14 cellular contexts compared by ENCODE assay signal in genomic region chr6:157182503-157183254, GRCh38.
DNase-seq lines count a peak whose midpoint lies in the region; ATAC-seq and TF ChIP-seq lines count a peak whose summit lies in the region.
"Had no signal": no experiment of that assay in that cellular context is flagged by ENCODE, and none has a peak within 500 bp of the region (broad histone marks: within the 10 kb centered on the region; RNA-seq: fewer than 3 reads in every experiment).

No MANE protein-coding gene starts in this region.

- no peak for TF ChIP-seq POLR2A in tibial nerve (IDR thresholded peaks at IDR 0.05)

- peaks cover 0 to 23% (median 0%) of the 10 kb centered on the region in 4 donors for H3K4me1 ChIP-seq in tibial nerve

- 78 to 85% methylated on average over 15 of the region's 15 CpGs for WGBS in tibial nerve, 2 donors

- H3K27ac Mint-ChIP-seq in stimulated activated naive CD8-positive, alpha-beta T cell treated with anti-CD3 and anti-CD28 coated beads, Interleukin-15, amount 100 ng/mL, for 72 hours: peak overlapping the region; percentile 65 to 68
- peak overlapping the region; percentile 42 for H3K27ac Mint-ChIP-seq in activated T-helper 17 cell treated with anti-CD3 and anti-CD28 coated beads, Interleukin-2, amount 50 U/mL, for 72 hours
- H3K27ac Mint-ChIP-seq: activated T-helper 1 cell treated with anti-CD3 and anti-CD28 coated beads, Interleukin-12 subunit alpha, Interleukin-12 subunit beta, Interleukin-2, Interleukin-4 antibody, amounts not matched to agents 30 ng/mL and 10 ng/mL and 1 ng/mL, durations not matched to agents 14 hours and 24 hours and 36 hours had no signal

- TF ChIP-seq CTCF in tibial nerve (IDR thresholded peaks at IDR 0.05): no peak

- no peaks in the 10 kb centered on the region for H3K9me3 ChIP-seq in tibial nerve

- H3K36me3 Mint-ChIP-seq in activated T-helper 17 cell treated with anti-CD3 and anti-CD28 coated beads, Interleukin-2, amount 50 U/mL, for 72 hours (ENCODE audit: low read depth): peaks cover 59% of the 10 kb centered on the region

- H3K36me3 ChIP-seq in tibial nerve: peaks cover 0 to 62% (median 7%) of the 10 kb centered on the region in 3 donors

- no peak for ATAC-seq in stimulated activated naive CD8-positive, alpha-beta T cell treated with anti-CD3 and anti-CD28 coated beads, Interleukin-15, amount 100 ng/mL, for 72 hours
- no peak for ATAC-seq in stimulated activated naive CD8-positive, alpha-beta T cell treated with anti-CD3 and anti-CD28 coated beads, Interleukin-15, Interleukin-2, amounts not matched to agents 100 U/mL and 50 U/mL, for 24 hours
- no peak for ATAC-seq in activated T-helper 17 cell treated with anti-CD3 and anti-CD28 coated beads, Interleukin-2, amount 50 U/mL, for 72 hours (replicated peaks)
- ATAC-seq: right cardiac atrium had no signal

- H3K4me3 Mint-ChIP-seq in stimulated activated naive CD8-positive, alpha-beta T cell treated with anti-CD3 and anti-CD28 coated beads, Interleukin-15, amount 100 ng/mL, for 72 hours: no peak overlapping the region
- no peak overlapping the region for H3K4me3 Mint-ChIP-seq in activated T-helper 17 cell treated with anti-CD3 and anti-CD28 coated beads, Interleukin-2, amount 50 U/mL, for 72 hours
- H3K4me3 Mint-ChIP-seq: activated T-helper 1 cell treated with anti-CD3 and anti-CD28 coated beads, Interleukin-12 subunit alpha, Interleukin-12 subunit beta, Interleukin-2, Interleukin-4 antibody, amounts not matched to agents 30 ng/mL and 10 ng/mL and 1 ng/mL, durations not matched to agents 14 hours and 24 hours and 36 hours had no signal

- peak overlapping the region in 1 of 4 donors; percentile 70 for H3K27ac ChIP-seq in tibial nerve
- H3K27ac ChIP-seq: coronary artery had no signal

- H3K9me3 Mint-ChIP-seq in stimulated activated naive CD8-positive, alpha-beta T cell treated with anti-CD3 and anti-CD28 coated beads, Interleukin-15, amount 100 ng/mL, for 72 hours: no peaks in the 10 kb centered on the region
- H3K9me3 Mint-ChIP-seq in activated T-helper 17 cell treated with anti-CD3 and anti-CD28 coated beads, Interleukin-2, amount 50 U/mL, for 72 hours: no peaks in the 10 kb centered on the region
- H3K9me3 Mint-ChIP-seq: activated T-helper 1 cell treated with anti-CD3 and anti-CD28 coated beads, Interleukin-12 subunit alpha, Interleukin-12 subunit beta, Interleukin-2, Interleukin-4 antibody, amounts not matched to agents 30 ng/mL and 10 ng/mL and 1 ng/mL, durations not matched to agents 14 hours and 24 hours and 36 hours had no signal

- H3K4me1 Mint-ChIP-seq in stimulated activated naive CD8-positive, alpha-beta T cell treated with anti-CD3 and anti-CD28 coated beads, Interleukin-15, amount 100 ng/mL, for 72 hours: peaks cover 17% of the 10 kb centered on the region
- H3K4me1 Mint-ChIP-seq in activated T-helper 17 cell treated with anti-CD3 and anti-CD28 coated beads, Interleukin-2, amount 50 U/mL, for 72 hours: peaks cover 13% of the 10 kb centered on the region

- DNase-seq in stimulated activated naive CD8-positive, alpha-beta T cell treated with anti-CD3 and anti-CD28 coated beads, Interleukin-15, amount 100 ng/mL, for 72 hours: no peak
- no peak for DNase-seq in stimulated activated naive CD8-positive, alpha-beta T cell treated with anti-CD3 and anti-CD28 coated beads, Interleukin-15, Interleukin-2, amounts not matched to agents 100 U/mL and 50 U/mL, for 24 hours
- DNase-seq in myocyte (ENCODE audit: low read depth) (peak; percentile 91), tibial nerve (ENCODE audit: low spot score in 2 of 2) (no peak), NCI-H146 (lab: John Stamatoyannopoulos, UW) (no peak), SKM-1 (lab: John Stamatoyannopoulos, UW; ENCODE audit: unreplicated experiment) (no peak)
- no peak for DNase-seq in stimulated activated naive CD4-positive, alpha-beta T cell treated with Interleukin-2 at 50 U/mL for 16 hours (lab: John Stamatoyannopoulos, UW)
- DNase-seq: GOT3, mammary epithelial cell, NCI-H1694 had no signal

- no peak for TF ChIP-seq EP300 in tibial nerve (IDR thresholded peaks at IDR 0.05)

- H3K27me3 Mint-ChIP-seq in stimulated activated naive CD8-positive, alpha-beta T cell treated with anti-CD3 and anti-CD28 coated beads, Interleukin-15, amount 100 ng/mL, for 72 hours: no peaks in the 10 kb centered on the region
- no peaks in the 10 kb centered on the region for H3K27me3 Mint-ChIP-seq in activated T-helper 17 cell treated with anti-CD3 and anti-CD28 coated beads, Interleukin-2, amount 50 U/mL, for 72 hours

- no peak overlapping the region for H3K4me3 ChIP-seq in tibial nerve
- H3K4me3 ChIP-seq: coronary artery had no signal

- H3K27me3 ChIP-seq in tibial nerve: no peaks in the 10 kb centered on the region
